ENCODE assay signal across 8 cellular contexts in the genomic region with DNA sequence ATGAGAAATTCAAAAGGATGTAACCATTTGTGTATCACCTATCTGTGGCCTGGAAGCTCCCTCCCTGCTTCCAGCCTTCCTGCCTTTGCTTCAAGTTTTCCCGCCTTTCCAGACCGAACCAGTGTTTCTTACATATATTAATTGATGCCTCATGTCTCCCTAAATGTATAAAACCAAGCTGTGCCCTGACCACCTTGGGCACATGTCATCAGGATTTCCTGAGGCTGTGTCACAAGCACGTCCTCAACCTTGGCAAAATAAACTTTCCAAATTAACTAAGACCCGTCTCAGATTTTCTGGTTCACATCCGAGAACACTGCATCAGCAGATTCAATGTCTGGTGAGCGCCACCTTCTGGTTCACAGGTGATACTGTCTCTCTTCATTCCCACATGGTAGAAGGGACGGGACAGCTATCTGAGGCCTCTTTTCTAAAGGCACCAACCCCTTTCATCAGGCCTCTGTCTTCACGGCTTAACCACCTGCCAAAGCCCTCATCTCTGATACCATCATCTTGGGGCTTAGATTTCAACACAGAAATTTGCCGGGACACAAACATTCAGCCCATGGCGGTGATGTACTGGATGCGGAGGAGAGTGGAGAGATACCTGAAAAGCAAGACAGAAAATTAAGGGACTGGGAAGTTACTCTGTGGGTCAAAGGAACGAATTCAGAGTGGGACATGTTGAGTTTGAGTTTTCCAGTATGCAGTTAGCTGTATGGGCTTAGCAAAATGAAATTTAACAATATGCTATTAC. TPM values are rescaled to one million over a fixed set of nuclear protein-coding genes. Genes with fewer than 3 reads are reported as not detected.
DNase-seq lines count a peak whose midpoint lies in the region; ATAC-seq and TF ChIP-seq lines count a peak whose summit lies in the region.

No MANE protein-coding gene starts in this region.

- H3K36me3 ChIP-seq in DOHH2 (ENCODE audit: control insufficient read depth, low read length) (no peaks in the 10 kb centered on the region), thoracic aorta (no peaks in the 10 kb centered on the region)

- H3K36me3 Mint-ChIP-seq in activated CD4-positive, alpha-beta T cell treated with anti-CD3 and anti-CD28 coated beads, Interleukin-2, amount 10 ng/mL, durations not matched to agents 24 days and 14 days (ENCODE audit: low read depth) = no peaks in the 10 kb centered on the region

- no peaks in the 10 kb centered on the region for H3F3A ChIP-seq in DOHH2 (ENCODE audit: control insufficient read depth, insufficient read depth)

- no peak overlapping the region for H3K27ac Mint-ChIP-seq in activated CD4-positive, alpha-beta T cell treated with anti-CD3 and anti-CD28 coated beads, Interleukin-2, amount 10 ng/mL, durations not matched to agents 24 days and 14 days

- H3K9me2 ChIP-seq in DOHH2 (replicated peaks; ENCODE audit: control insufficient read depth, low read length) = no peaks in the 10 kb centered on the region

- H3K4me2 ChIP-seq in DOHH2 (ENCODE audit: low read length) = no peak overlapping the region

- ATAC-seq in thoracic aorta (ENCODE audit: insufficient number of reproducible peaks, low FRiP score, low read depth) (no peak), HG02840 (IDR thresholded peaks at IDR 0.05; ENCODE audit: low FRiP score, unreplicated experiment) (no peak)

- no peaks in the 10 kb centered on the region for H3K4me1 ChIP-seq in DOHH2 (ENCODE audit: control insufficient read depth, low read length)
- no peaks in the 10 kb centered on the region for H3K4me1 ChIP-seq in thoracic aorta (ENCODE audit: control insufficient read depth in 1 of 2, low read depth in 2 of 2)

- H3K4me3 ChIP-seq in DOHH2 (ENCODE audit: low read length) (no peak overlapping the region), epithelial cell of proximal tubule (ENCODE audit: low read depth, low read length) (no peak overlapping the region), thoracic aorta (no peak overlapping the region)

- DNase-seq in HCEC 1CT (peak; percentile 64), NCI-H2196 treated with DMSO at 0.1 percent for 48 hours (lab: John Stamatoyannopoulos, UW; ENCODE audit: unreplicated experiment) (peak; percentile 13), epithelial cell of proximal tubule (ENCODE audit: low read depth) (peak; percentile 9), myocyte (ENCODE audit: low read depth) (peak; percentile 67), thoracic aorta (ENCODE audit: low spot score) (no peak)
- DNase-seq in activated CD4-positive, alpha-beta T cell treated with anti-CD3 and anti-CD28 coated beads, Interleukin-2, amount 10 ng/mL, durations not matched to agents 24 days and 14 days = peak; percentile 86

- no peaks in the 10 kb centered on the region for H3K9me3 Mint-ChIP-seq in activated CD4-positive, alpha-beta T cell treated with anti-CD3 and anti-CD28 coated beads, Interleukin-2, amount 10 ng/mL, durations not matched to agents 24 days and 14 days

- H3K9me3 ChIP-seq in DOHH2 (ENCODE audit: control insufficient read depth, insufficient read depth, low read length) (no peaks in the 10 kb centered on the region), thoracic aorta (no peaks in the 10 kb centered on the region)

- H3K4me1 Mint-ChIP-seq in activated CD4-positive, alpha-beta T cell treated with anti-CD3 and anti-CD28 coated beads, Interleukin-2, amount 10 ng/mL, durations not matched to agents 24 days and 14 days = no peaks in the 10 kb centered on the region

- peaks cover 41% of the 10 kb centered on the region for H3K27me3 Mint-ChIP-seq in activated CD4-positive, alpha-beta T cell treated with anti-CD3 and anti-CD28 coated beads, Interleukin-2, amount 10 ng/mL, durations not matched to agents 24 days and 14 days

- TF ChIP-seq CTCF in DOHH2 (IDR thresholded peaks at IDR 0.05; ENCODE audit: low read depth, low read length, poor library complexity, severe bottlenecking) (peak; percentile 81), epithelial cell of proximal tubule (conservative IDR thresholded peaks at IDR 0.05; ENCODE audit: low read depth, low read length) (peak; percentile 85), thoracic aorta (IDR thresholded peaks at IDR 0.05) (peak; percentile 58)

- intact Hi-C loops in activated CD4-positive, alpha-beta T cell treated with anti-CD3 and anti-CD28 coated beads, Interleukin-2, amount 10 ng/mL, durations not matched to agents 24 days and 14 days (cut with micrococcal nuclease) = loop anchor here (1.0 kb wide), 2 partner anchors 31 to 42 kb away; no protein-coding TSS in a partner anchor

- no peaks in the 10 kb centered on the region for H3K79me2 ChIP-seq in DOHH2 (ENCODE audit: control insufficient read depth, low read length)

- H4K20me1 ChIP-seq in DOHH2 (ENCODE audit: control insufficient read depth, insufficient read depth, low read depth, low read length) = no peaks in the 10 kb centered on the region

- H3K27ac ChIP-seq in DOHH2 (ENCODE audit: low read depth, low read length) = no peak overlapping the region
- H3K27ac ChIP-seq in thoracic aorta = no peak overlapping the region

- peaks cover 10% of the 10 kb centered on the region for H3K27me3 ChIP-seq in DOHH2 (ENCODE audit: control insufficient read depth, low read length)
- H3K27me3 ChIP-seq in thoracic aorta (replicated peaks; ENCODE audit: insufficient read depth) = no peaks in the 10 kb centered on the region

- no peak overlapping the region for H3K4me3 Mint-ChIP-seq in activated CD4-positive, alpha-beta T cell treated with anti-CD3 and anti-CD28 coated beads, Interleukin-2, amount 10 ng/mL, durations not matched to agents 24 days and 14 days

RNA-seq across cellular contexts. Expression of a gene that starts 58.7 kb away (rescaled TPM):
- total RNA-seq in activated CD4-positive, alpha-beta T cell treated with anti-CD3 and anti-CD28 coated beads, Interleukin-2, amount 10 ng/mL, durations not matched to agents 24 days and 14 days = 0.43 and 0.54 TPM in 2 replicates
- total RNA-seq in epithelial cell of proximal tubule = 0.14 and 0.23 TPM in 2 replicates
- 0.10 TPM in 1 of 2 replicates, not detected in the other for total RNA-seq in myocyte
- polyA plus RNA-seq in myocyte (2012) = 0.15 TPM
- total RNA-seq in thoracic aorta = not detected
